In the genomic region with DNA sequence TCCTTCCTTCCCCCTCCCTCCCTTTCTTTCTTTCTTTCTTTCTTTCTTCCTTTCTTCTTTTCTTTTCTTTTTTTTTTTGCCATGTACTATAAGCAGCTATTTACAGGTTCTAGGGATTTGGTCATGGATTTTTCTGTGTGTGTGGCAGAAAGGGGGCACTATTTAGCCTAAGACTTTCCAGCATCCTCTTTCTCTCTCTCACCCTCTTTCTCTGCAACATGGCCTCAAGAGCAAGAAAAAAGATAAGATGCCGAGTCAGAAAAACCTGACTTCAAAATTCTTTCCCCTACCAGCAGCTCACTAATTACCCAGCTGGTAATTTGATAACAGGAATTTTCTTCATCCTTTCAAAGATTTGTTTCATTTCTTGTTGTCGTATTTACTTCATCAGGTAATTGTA, we compare ENCODE assay signal across 1 cellular context.
TF ChIP-seq lines count a peak whose summit lies in the region.

No MANE protein-coding gene starts in this region.

TF ChIP-seq in SK-N-SH treated with all-trans-retinoic acid at 6 μM for 48 hours, 23 proteins besides CTCF, POLR2A, EP300 and RAD21 (continued from another document):
- TF ChIP-seq CREB5 (CRISPR knock-in tag; IDR thresholded peaks at IDR 0.05; ENCODE audit: low read depth) (no peak), TOX (CRISPR knock-in tag; IDR thresholded peaks at IDR 0.05; ENCODE audit: borderline replicate concordance) (no peak), POU6F1 (CRISPR knock-in tag; IDR thresholded peaks at IDR 0.05; ENCODE audit: borderline replicate concordance, low read depth) (no peak), RARB (CRISPR knock-in tag; IDR thresholded peaks at IDR 0.05) (no peak)
